8 cellular contexts compared by ENCODE assay signal in the genomic region with DNA sequence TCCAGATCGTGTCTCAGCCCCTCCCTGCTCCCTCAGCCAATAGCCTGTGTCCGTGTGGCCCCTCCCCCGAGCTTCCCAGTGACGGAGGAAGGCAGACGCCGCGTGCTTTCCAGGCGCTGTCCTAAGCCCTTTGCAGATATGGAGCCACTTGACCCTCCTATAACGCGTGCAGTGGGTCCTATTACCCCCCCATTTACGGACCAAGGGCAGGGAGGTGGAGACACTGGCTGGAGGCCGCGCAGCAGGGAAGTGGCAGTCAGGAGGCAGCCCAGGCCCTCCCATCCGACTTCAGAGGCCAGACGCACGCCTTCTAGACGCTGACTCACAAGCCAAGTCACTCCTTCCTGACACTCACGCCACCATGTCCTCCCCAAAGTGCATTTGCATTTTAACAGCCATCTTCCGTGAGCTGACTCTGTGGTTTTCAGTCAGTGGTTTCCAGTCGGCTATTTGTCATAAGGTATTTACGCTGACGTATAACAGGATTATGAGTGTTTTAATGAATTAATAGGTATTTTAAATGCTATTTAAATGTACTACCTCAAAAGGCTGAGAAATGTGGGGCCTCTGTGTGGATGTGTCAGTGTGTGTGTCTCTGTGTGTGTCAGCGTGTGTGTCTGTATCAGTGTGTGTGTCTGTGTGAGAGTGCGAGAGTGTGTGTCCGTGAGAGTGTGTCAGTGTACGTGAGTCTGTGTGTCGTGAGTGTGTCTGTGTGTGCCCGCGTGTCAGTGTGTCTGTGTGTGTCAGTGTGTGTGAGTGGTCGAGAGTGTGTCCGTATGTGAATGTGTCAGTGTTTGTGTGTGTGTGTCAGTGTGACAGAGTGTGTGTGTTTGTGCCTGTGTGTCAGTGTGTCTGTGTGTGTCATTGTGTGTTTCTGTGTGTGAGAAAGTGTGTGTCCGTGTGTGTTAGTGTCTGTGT.
DNase-seq lines count a peak whose midpoint lies in the region; ATAC-seq and TF ChIP-seq lines count a peak whose summit lies in the region.

No MANE protein-coding gene starts in this region.

- no peaks in the 10 kb centered on the region for H3K9me3 ChIP-seq in lower lobe of right lung

- H3K4me3 ChIP-seq in lower lobe of right lung: peak overlapping the region; percentile 37

- peak overlapping the region; percentile 98 for H3K27ac Mint-ChIP-seq in chondrocyte (ENCODE audit: unreplicated experiment)

- TF ChIP-seq CTCF in chondrocyte (IDR thresholded peaks at IDR 0.05) (peak; percentile 37), lower lobe of right lung (IDR thresholded peaks at IDR 0.05) (no peak)

- H3K4me1 Mint-ChIP-seq in chondrocyte (ENCODE audit: low read depth): peaks cover 29% of the 10 kb centered on the region

- H3K36me3 ChIP-seq in lower lobe of right lung: no peaks in the 10 kb centered on the region

- DNase-seq in GM04503 (ENCODE audit: low read depth) (peak; percentile 99), GOT3 (lab: John Stamatoyannopoulos, UW) (peak; percentile 84), LoVo (ENCODE audit: low spot score) (peak; percentile 95), chondrocyte (ENCODE audit: low spot score) (peak; percentile 93), lower lobe of right lung (peak; percentile 89), SIG-M5 treated with dmso at 0.1 percent for 504 hours (lab: John Stamatoyannopoulos, UW; ENCODE audit: unreplicated experiment) (no peak)
- DNase-seq in activated CD4-positive, CD25-positive, alpha-beta regulatory T cell treated with anti-CD3 and anti-CD28 coated beads, Interleukin-2, amount 50 U/mL, for 72 hours: peak; percentile 84
- peak; percentile 78 to 83 (median 81) for DNase-seq in stimulated activated CD4-positive, alpha-beta T cell treated with anti-CD3 and anti-CD28 coated beads, TNF-alpha, amount 100 ng/mL, for 4 hours (ENCODE audit: low read depth in 3 of 3)

- H3K36me3 Mint-ChIP-seq in chondrocyte (ENCODE audit: low read depth): no peaks in the 10 kb centered on the region

- no peaks in the 10 kb centered on the region for H3K4me1 ChIP-seq in lower lobe of right lung

- intact Hi-C loops in lower lobe of right lung (cut with DNase I): no loop called here

- no peaks in the 10 kb centered on the region for H3K27me3 Mint-ChIP-seq in chondrocyte (ENCODE audit: low read depth)

- peak overlapping the region; percentile 82 for H3K27ac ChIP-seq in lower lobe of right lung

- H3K4me3 Mint-ChIP-seq in chondrocyte (ENCODE audit: unreplicated experiment): peak overlapping the region; percentile 68

- H3K9me3 Mint-ChIP-seq in chondrocyte (ENCODE audit: low read depth): no peaks in the 10 kb centered on the region

- H3K27me3 ChIP-seq in lower lobe of right lung (ENCODE audit: low read depth): no peaks in the 10 kb centered on the region

- peak; percentile 90 to 94 for ATAC-seq in lower lobe of right lung
